33 cellular contexts compared by ENCODE assay signal in the genomic region with DNA sequence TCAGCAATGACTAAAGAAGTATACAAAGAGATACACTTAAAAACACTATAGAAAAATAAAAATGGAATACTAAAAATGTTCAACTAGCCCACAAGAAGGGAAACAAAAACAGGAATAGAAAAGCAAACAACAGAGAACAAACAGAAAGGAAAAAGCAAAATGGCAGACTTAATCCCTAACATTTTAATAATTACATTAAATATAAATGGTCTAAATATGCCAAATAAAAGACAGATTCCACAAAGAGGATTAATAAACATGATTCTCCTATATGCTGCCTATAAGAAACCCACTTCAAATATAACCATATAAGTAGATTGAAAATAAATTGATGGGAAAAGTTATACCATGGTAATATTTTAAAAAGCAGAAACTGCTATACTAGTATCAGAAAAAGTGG.
"Had no signal": no experiment of that assay in that cellular context is flagged by ENCODE, and none has a peak within 500 bp of the region (broad histone marks: within the 10 kb centered on the region; RNA-seq: fewer than 3 reads in every experiment).

No MANE protein-coding gene starts in this region.

- H3K9me3 ChIP-seq: adrenal gland, ascending aorta, body of pancreas had no signal

- H3K27ac ChIP-seq: adrenal gland, ascending aorta, body of pancreas, brain microvascular endothelial cell, breast epithelium, cardiac muscle cell had no signal

- DNase-seq: activated effector memory CD4-positive, alpha-beta T cell treated with anti-CD3 and anti-CD28 coated beads, Interleukin-2, amount 50 U/mL, for 16 hours; activated effector memory CD4-positive, alpha-beta T cell treated with Interleukin-2 at 50 U/mL for 16 hours; activated gamma-delta T cell; activated gamma-delta T cell treated with Interleukin-2 at 50 U/mL for 16 hours; activated naive CD4-positive, alpha-beta T cell; activated naive CD4-positive, alpha-beta T cell treated with anti-CD3 and anti-CD28 coated beads for 36 hours; activated naive CD4-positive, alpha-beta T cell treated with anti-CD3 and anti-CD28 coated beads, Interleukin-2, amount 10 ng/mL, durations not matched to agents 7 days and 5 days; activated naive CD4-positive, alpha-beta T cell treated with anti-CD3 and anti-CD28 coated beads, Interleukin-2, amount 50 U/mL, for 16 hours; activated naive CD4-positive, alpha-beta T cell treated with Interleukin-2 at 50 U/mL for 16 hours; activated naive CD8-positive, alpha-beta T cell treated with anti-CD3 and anti-CD28 coated beads for 36 hours; activated naive CD8-positive, alpha-beta T cell treated with anti-CD3 and anti-CD28 coated beads, Interleukin-2, amount 10 ng/mL, durations not matched to agents 7 days and 5 days; activated naive CD8-positive, alpha-beta T cell treated with anti-CD3 and anti-CD28 coated beads, Interleukin-2, amount 50 U/mL, for 24 hours; activated T-cell treated with anti-CD3 and anti-CD28 coated beads, Interleukin-2, amount 50 U/mL, for 1 hour; activated T-cell treated with anti-CD3 and anti-CD28 coated beads, Interleukin-2, amount 50 U/mL, for 24 hours; activated T-cell treated with anti-CD3 and anti-CD28 coated beads, Interleukin-2, amount 50 U/mL, for 4 hours; activated T-cell treated with anti-CD3 and anti-CD28 coated beads, Interleukin-2, amount 50 U/mL, for 48 hours; activated T-cell treated with anti-CD3 and anti-CD28 coated beads, Interleukin-2, amount 50 U/mL, for 72 hours; adrenal gland; amniotic stem cell; amygdala; anterior cingulate cortex; aorta; body of pancreas; brain microvascular endothelial cell; caudate nucleus; central memory CD4-positive, alpha-beta T cell; cerebellar nuclear complex had no signal

- H3K4me3 ChIP-seq: adrenal gland, ascending aorta, body of pancreas, breast epithelium, cardiac muscle cell had no signal

- FAIRE-seq: bronchial epithelial cell had no signal

- H3K4me1 ChIP-seq: adrenal gland, ascending aorta, body of pancreas, breast epithelium had no signal

- H3K27me3 ChIP-seq: adrenal gland, ascending aorta, body of pancreas, brain microvascular endothelial cell, breast epithelium, cardiac muscle cell had no signal

- H3K36me3 ChIP-seq: adrenal gland, ascending aorta, brain microvascular endothelial cell, breast epithelium, cardiac muscle cell had no signal

- ATAC-seq: activated naive CD4-positive, alpha-beta T cell treated with anti-CD3 and anti-CD28 coated beads, Interleukin-2, amount 50 U/mL, for 72 hours; activated naive CD8-positive, alpha-beta T cell treated with anti-CD3 and anti-CD28 coated beads, Interleukin-2, amount 50 U/mL, for 24 hours; activated T-cell treated with anti-CD3 and anti-CD28 coated beads, Interleukin-2, amount 50 U/mL, for 4 hours; activated T-cell treated with anti-CD3 and anti-CD28 coated beads, Interleukin-2, amount 50 U/mL, for 72 hours; activated T-helper 17 cell treated with anti-CD3 and anti-CD28 coated beads, Interleukin-2, amount 50 U/mL, for 72 hours; body of pancreas had no signal
